In genomic region chr6:14841901-14842421, GRCh38 we compare ENCODE assay signal across 12 cellular contexts.
DNase-seq lines count a peak whose midpoint lies in the region; ATAC-seq, FAIRE-seq and TF ChIP-seq lines count a peak whose summit lies in the region.
"Had no signal": no experiment of that assay in that cellular context is flagged by ENCODE, and none has a peak within 500 bp of the region (broad histone marks: within the 10 kb centered on the region; RNA-seq: fewer than 3 reads in every experiment).

No MANE protein-coding gene starts in this region.

- no peak for TF ChIP-seq POLR2A in HepG2 (IDR thresholded peaks at IDR 0.05; ENCODE audit: insufficient read depth in 1 of 2, low read depth in 2 of 2, low read length in 2 of 2)

- H2AFZ ChIP-seq in HepG2 (ENCODE audit: low read length): no peak overlapping the region

- no TSS peak for BruUV-seq in HepG2 (replicated peaks; lab: Mats Ljungman, UMichigan)

- H3K9ac ChIP-seq in liver (ENCODE audit: low read depth in 1 of 2, low read length in 2 of 2): no peak overlapping the region
- H3K9ac ChIP-seq in HepG2 (ENCODE audit: insufficient read depth, low read depth, low read length): no peak overlapping the region
- H3K9ac ChIP-seq: BLaER1 had no signal

- no peak for TF ChIP-seq EP300 in HepG2 (IDR thresholded peaks at IDR 0.05; ENCODE audit: low read depth in 2 of 2, low read length in 2 of 2)
- no peak for TF ChIP-seq EP300 in HepG2 (CRISPR knock-in tag; IDR thresholded peaks at IDR 0.05; ENCODE audit: borderline replicate concordance)

- H3K4me1 ChIP-seq in liver (ENCODE audit: control insufficient read depth in 4 of 4, insufficient read depth in 4 of 4, low read length in 3 of 4): no peaks in the 10 kb centered on the region
- no peaks in the 10 kb centered on the region for H3K4me1 ChIP-seq in HepG2 (ENCODE audit: insufficient read depth, low read length)
- no peaks in the 10 kb centered on the region for H3K4me1 ChIP-seq in lung (ENCODE audit: control insufficient read depth in 2 of 2, insufficient read depth in 2 of 2, low read length in 2 of 2)

- H3K9me3 ChIP-seq in liver (ENCODE audit: control insufficient read depth in 4 of 4, low read length in 3 of 4): no peaks in the 10 kb centered on the region
- no peaks in the 10 kb centered on the region for H3K9me3 ChIP-seq in HepG2 (ENCODE audit: low read length)
- no peaks in the 10 kb centered on the region for H3K9me3 ChIP-seq in lung (ENCODE audit: control insufficient read depth in 2 of 2, insufficient read depth in 1 of 2, low read length in 1 of 2)

- TF ChIP-seq RAD21 in liver (IDR thresholded peaks at IDR 0.05) (peak in 1 of 2 donors; percentile 26), HepG2 (CRISPR knock-in tag; IDR thresholded peaks at IDR 0.05) (no peak)

- no peak for FAIRE-seq in HepG2 (lab: Jason Lieb, UNC)
- FAIRE-seq: GM12878 had no signal

- H3K36me3 ChIP-seq in liver (ENCODE audit: control insufficient read depth in 4 of 4, insufficient read depth in 3 of 4, low read depth in 1 of 4, low read length in 3 of 4) (no peaks in the 10 kb centered on the region), HepG2 (replicated peaks in 1 of 2; ENCODE audit: control insufficient read depth in 1 of 2, insufficient read depth in 2 of 2, low read length in 2 of 2) (no peaks in the 10 kb centered on the region), lung (ENCODE audit: control insufficient read depth in 2 of 2, insufficient read depth in 2 of 2, low read length in 2 of 2) (no peaks in the 10 kb centered on the region)
- H3K36me3 ChIP-seq: BLaER1 had no signal

- POLR2A ChIA-PET in HepG2 (lab: Yijun Ruan, JAX): no interaction called here

- in situ Hi-C loops in HepG2 (cut with HindIII; ENCODE audit: extremely low pct_ligation_motif_present, low pct_unique_long_range_greater_than_20kb): no loop called here
- in situ Hi-C loops in astrocyte of the cerebellum (cut with HindIII; ENCODE audit: low sequenced_read_pairs): no loop called here

- CTCF ChIA-PET in HepG2 (lab: Yijun Ruan, JAX; ENCODE audit: low intra/inter-chr PET ratio, low total read pairs): no interaction called here

- H3K4me2 ChIP-seq in HepG2 (ENCODE audit: low read depth, low read length): no peak overlapping the region
- H3K4me2 ChIP-seq: BLaER1 had no signal

- no peaks in the 10 kb centered on the region for H4K20me1 ChIP-seq in HepG2 (ENCODE audit: insufficient read depth, low read length)
- H4K20me1 ChIP-seq: BLaER1 had no signal

- DNase-seq in HepG2 (ENCODE audit: low spot score) (no peak), astrocyte of the cerebellum (ENCODE audit: low read depth) (peak; percentile 75), lung (ENCODE audit: low spot score) (no peak), SHP77 (lab: John Stamatoyannopoulos, UW) (no peak), HK-2 (ENCODE audit: unreplicated experiment) (no peak)
- DNase-seq in stimulated activated CD4-positive, alpha-beta T cell treated with anti-CD3 and anti-CD28 coated beads, Interleukin-1b, Interleukin-23, amount 100 ng/mL, for 48 hours: no peak
- DNase-seq: NCI-H2081 treated with DMSO at 0.1 percent for 48 hours, T-helper 17 cell had no signal

- H3K27me3 ChIP-seq in liver (ENCODE audit: control insufficient read depth in 4 of 4, insufficient read depth in 4 of 4, low read length in 3 of 4) (no peaks in the 10 kb centered on the region), HepG2 (ENCODE audit: control insufficient read depth in 1 of 2, insufficient read depth in 2 of 2, low read length in 2 of 2) (0 out of 5 replicates have a peak, but pooled peaks cover 0 to 3% of the 10 kb centered on the region in 2 experiments), lung (ENCODE audit: control insufficient read depth, insufficient read depth) (no peaks in the 10 kb centered on the region)
- H3K27me3 ChIP-seq: BLaER1 had no signal

- TF ChIP-seq CTCF in liver (IDR thresholded peaks at IDR 0.05; ENCODE audit: low read depth, low read length, missing input control) (no peak), HepG2 (CRISPR knock-in tag; IDR thresholded peaks at IDR 0.05) (no peak), astrocyte of the cerebellum (IDR thresholded peaks at IDR 0.05; ENCODE audit: low read depth, low read length, missing control alignments) (no peak), lung (IDR thresholded peaks at IDR 0.05; ENCODE audit: control extremely low read depth, extremely low read depth) (no peak)

- intact Hi-C loops in HepG2 (cut with micrococcal nuclease; ENCODE audit: unreplicated experiment): no loop called here

- 85% methylated on average over 8 of the region's 8 CpGs for WGBS in liver
- 26% methylated on average over 8 of the region's 8 CpGs for WGBS in HepG2 (ENCODE audit: low lambda C conversion rate)
- 52 to 66% methylated on average over 8 of the region's 8 CpGs for WGBS in lung, 2 donors

- ATAC-seq in HepG2 (no peak), lung (ENCODE audit: insufficient read depth, low FRiP score) (peak; percentile 69), HG03108 (IDR thresholded peaks at IDR 0.05; ENCODE audit: unreplicated experiment) (no peak)
- ATAC-seq: GM12878, T-helper 17 cell had no signal

- no peaks in the 10 kb centered on the region for H3K79me2 ChIP-seq in HepG2 (ENCODE audit: insufficient read depth, low read length)

- H3K4me3 ChIP-seq in liver (ENCODE audit: low read depth in 1 of 3, low read length in 3 of 3) (no peak overlapping the region), HepG2 (replicated peaks in 1 of 3; ENCODE audit: insufficient read depth in 1 of 3, low read depth in 2 of 3, low read length in 3 of 3) (no peak overlapping the region), astrocyte of the cerebellum (ENCODE audit: low read depth, low read length) (no peak overlapping the region), lung (no peak overlapping the region)
- H3K4me3 ChIP-seq: BLaER1, GM12878 had no signal

- no peak overlapping the region for H3K27ac ChIP-seq in liver (ENCODE audit: low read depth in 1 of 2, low read length in 2 of 2)
- no peak overlapping the region for H3K27ac ChIP-seq in HepG2 (ENCODE audit: extremely low read length, insufficient read depth, low read length)
- H3K27ac ChIP-seq in lung (ENCODE audit: low read depth in 1 of 2, low read length in 1 of 2): no peak overlapping the region
- H3K27ac ChIP-seq: BLaER1 had no signal

TF ChIP-seq in liver, 16 proteins besides CTCF, POLR2A, EP300 and RAD21:
- TF ChIP-seq RXRA (IDR thresholded peaks at IDR 0.05) (peak; percentile 6 to 19), JUND (IDR thresholded peaks at IDR 0.05) (peak in 1 of 2 donors; percentile 32), TAF1 (conservative IDR thresholded peaks at IDR 0.05) (no peak), NR2F2 (IDR thresholded peaks at IDR 0.05) (peak; percentile 47)

TF ChIP-seq in HepG2, 621 proteins besides CTCF, POLR2A, EP300 and RAD21 (continues in another document):
- no peak for TF ChIP-seq EEA1 (CRISPR knock-in tag; IDR thresholded peaks at IDR 0.05; ENCODE audit: borderline replicate concordance)
- TF ChIP-seq, protein P1, sequence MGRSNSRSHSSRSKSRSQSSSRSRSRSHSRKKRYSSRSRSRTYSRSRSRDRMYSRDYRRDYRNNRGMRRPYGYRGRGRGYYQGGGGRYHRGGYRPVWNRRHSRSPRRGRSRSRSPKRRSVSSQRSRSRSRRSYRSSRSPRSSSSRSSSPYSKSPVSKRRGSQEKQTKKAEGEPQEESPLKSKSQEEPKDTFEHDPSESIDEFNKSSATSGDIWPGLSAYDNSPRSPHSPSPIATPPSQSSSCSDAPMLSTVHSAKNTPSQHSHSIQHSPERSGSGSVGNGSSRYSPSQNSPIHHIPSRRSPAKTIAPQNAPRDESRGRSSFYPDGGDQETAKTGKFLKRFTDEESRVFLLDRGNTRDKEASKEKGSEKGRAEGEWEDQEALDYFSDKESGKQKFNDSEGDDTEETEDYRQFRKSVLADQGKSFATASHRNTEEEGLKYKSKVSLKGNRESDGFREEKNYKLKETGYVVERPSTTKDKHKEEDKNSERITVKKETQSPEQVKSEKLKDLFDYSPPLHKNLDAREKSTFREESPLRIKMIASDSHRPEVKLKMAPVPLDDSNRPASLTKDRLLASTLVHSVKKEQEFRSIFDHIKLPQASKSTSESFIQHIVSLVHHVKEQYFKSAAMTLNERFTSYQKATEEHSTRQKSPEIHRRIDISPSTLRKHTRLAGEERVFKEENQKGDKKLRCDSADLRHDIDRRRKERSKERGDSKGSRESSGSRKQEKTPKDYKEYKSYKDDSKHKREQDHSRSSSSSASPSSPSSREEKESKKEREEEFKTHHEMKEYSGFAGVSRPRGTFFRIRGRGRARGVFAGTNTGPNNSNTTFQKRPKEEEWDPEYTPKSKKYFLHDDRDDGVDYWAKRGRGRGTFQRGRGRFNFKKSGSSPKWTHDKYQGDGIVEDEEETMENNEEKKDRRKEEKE (IDR thresholded peaks at IDR 0.05): no peak
